Comparison of ENCODE assay signal across 1 cellular context in the genomic region with DNA sequence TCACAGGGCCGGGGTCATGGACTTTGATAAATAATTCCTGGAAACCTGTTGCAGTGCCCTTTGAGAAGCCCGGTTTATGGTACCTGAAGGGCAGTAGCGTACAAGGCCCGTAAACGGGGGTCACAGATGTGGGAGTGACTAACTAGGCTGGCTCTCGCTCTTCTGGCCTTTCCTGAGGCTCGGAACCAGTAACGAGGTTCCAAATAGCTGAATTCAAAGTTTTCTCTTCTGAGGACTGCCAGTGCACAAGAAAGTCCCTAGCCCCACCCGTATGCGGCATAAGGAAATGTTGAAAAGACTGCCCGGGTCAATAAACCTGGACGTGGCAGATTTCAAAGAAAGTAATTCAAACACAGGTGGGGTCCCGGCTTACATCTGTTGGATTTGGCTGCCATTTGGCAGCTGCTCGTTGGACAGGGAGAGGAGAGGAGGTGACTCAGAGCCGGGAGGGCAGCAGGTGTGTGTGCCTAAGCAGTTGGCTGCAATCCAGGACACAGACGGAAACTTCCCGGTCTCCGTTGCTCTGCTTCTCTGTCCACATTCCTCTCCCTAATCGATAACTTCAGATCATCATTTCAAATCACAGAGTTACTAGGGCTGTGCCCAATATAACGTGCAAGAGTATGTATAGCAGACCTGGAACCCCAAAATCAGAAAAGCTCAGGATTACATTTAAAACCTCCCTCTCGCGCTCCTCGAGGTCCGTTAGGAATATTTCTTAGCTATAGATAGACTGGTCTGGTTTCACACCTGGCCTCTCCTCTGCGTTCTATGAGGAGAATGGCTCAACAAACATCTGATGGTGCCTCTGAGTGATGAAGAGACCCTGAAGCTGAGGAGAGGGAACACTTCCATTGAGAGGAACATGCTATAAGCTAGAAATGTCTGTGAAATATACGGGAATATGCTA.
TF ChIP-seq lines count a peak whose summit lies in the region.

No MANE protein-coding gene starts in this region.

TF ChIP-seq in IMR-90, 13 proteins besides CTCF, POLR2A, EP300 and RAD21 (continued from another document):
- TF ChIP-seq RCOR1 (IDR thresholded peaks at IDR 0.05; ENCODE audit: insufficient replicate concordance, low read length) (no peak), CHD1 (IDR thresholded peaks at IDR 0.05; ENCODE audit: low read depth, low read length) (no peak), FOS (IDR thresholded peaks at IDR 0.05; ENCODE audit: low read depth, low read length) (no peak), MAZ (IDR thresholded peaks at IDR 0.05; ENCODE audit: borderline replicate concordance, low read depth, low read length) (no peak), RFX5 (IDR thresholded peaks at IDR 0.05; ENCODE audit: low read depth, low read length) (no peak)
TF ChIP-seq in IMR-90: peak in this region for 0.
